Comparison of ENCODE assay signal across 14 cellular contexts in genomic region chr21:34705032-34705431, GRCh38. TPM values are rescaled to one million over a fixed set of nuclear protein-coding genes. Genes with fewer than 3 reads are reported as not detected.
"Had no signal": no experiment of that assay in that cellular context is flagged by ENCODE, and none has a peak within 500 bp of the region (broad histone marks: within the 10 kb centered on the region; RNA-seq: fewer than 3 reads in every experiment).

No MANE protein-coding gene starts in this region.

- H2AFZ ChIP-seq: neural progenitor cell, parathyroid adenoma had no signal

- H3K27ac ChIP-seq: left ventricle myocardium inferior, neural progenitor cell, parathyroid adenoma had no signal

- H3K4me3 ChIP-seq: heart right ventricle, left ventricle myocardium inferior, neural progenitor cell, uterus had no signal

- DNase-seq: activated CD4-positive, alpha-beta T cell treated with anti-CD3 and anti-CD28 coated beads for 48 hours; activated CD8-positive, alpha-beta memory T cell treated with anti-CD3 and anti-CD28 coated beads, Interleukin-2, amount 50 U/mL, for 48 hours; activated CD8-positive, alpha-beta T cell treated with anti-CD3 and anti-CD28 coated beads, Interleukin-2, amount 10 ng/mL, durations not matched to agents 7 days and 5 days; activated naive CD4-positive, alpha-beta T cell; activated naive CD8-positive, alpha-beta T cell treated with anti-CD3 and anti-CD28 coated beads, Interleukin-2, amount 50 U/mL, for 24 hours; central memory CD4-positive, alpha-beta T cell; heart right ventricle; left ventricle myocardium inferior; small intestine had no signal

- H3K36me3 ChIP-seq: heart right ventricle, left ventricle myocardium inferior, neural progenitor cell, uterus had no signal

- ATAC-seq: activated CD8-positive, alpha-beta T cell treated with anti-CD3 and anti-CD28 coated beads, Interleukin-2, amount 10 ng/mL, durations not matched to agents 7 days and 5 days; activated naive CD8-positive, alpha-beta T cell treated with anti-CD3 and anti-CD28 coated beads, Interleukin-2, amount 50 U/mL, for 24 hours; heart right ventricle; SK-N-SH treated with all-trans-retinoic acid at 6 μM for 48 hours had no signal

- H3K4me2 ChIP-seq: neural progenitor cell had no signal

- H3K27me3 ChIP-seq: neural progenitor cell, uterus had no signal

- H3K79me2 ChIP-seq: parathyroid adenoma had no signal

- H3K4me1 ChIP-seq: heart right ventricle, left ventricle myocardium inferior, neural progenitor cell, parathyroid adenoma, uterus had no signal

- H3K9ac ChIP-seq: neural progenitor cell, parathyroid adenoma had no signal

- H3K9me3 ChIP-seq: heart right ventricle, left ventricle myocardium inferior, uterus had no signal

RNA-seq across cellular contexts. Expression of gene CLIC6, which starts 36.2 kb away (rescaled TPM):
- total RNA-seq: activated T-helper 1 cell treated with anti-CD3 and anti-CD28 coated beads, Interleukin-12 subunit alpha, Interleukin-12 subunit beta, Interleukin-2, Interleukin-4 antibody, amounts not matched to agents 30 ng/mL and 10 ng/mL and 1 ng/mL, durations not matched to agents 14 hours and 24 hours and 36 hours had no signal
